ENCODE assay signal across 1 cellular context in the genomic region with DNA sequence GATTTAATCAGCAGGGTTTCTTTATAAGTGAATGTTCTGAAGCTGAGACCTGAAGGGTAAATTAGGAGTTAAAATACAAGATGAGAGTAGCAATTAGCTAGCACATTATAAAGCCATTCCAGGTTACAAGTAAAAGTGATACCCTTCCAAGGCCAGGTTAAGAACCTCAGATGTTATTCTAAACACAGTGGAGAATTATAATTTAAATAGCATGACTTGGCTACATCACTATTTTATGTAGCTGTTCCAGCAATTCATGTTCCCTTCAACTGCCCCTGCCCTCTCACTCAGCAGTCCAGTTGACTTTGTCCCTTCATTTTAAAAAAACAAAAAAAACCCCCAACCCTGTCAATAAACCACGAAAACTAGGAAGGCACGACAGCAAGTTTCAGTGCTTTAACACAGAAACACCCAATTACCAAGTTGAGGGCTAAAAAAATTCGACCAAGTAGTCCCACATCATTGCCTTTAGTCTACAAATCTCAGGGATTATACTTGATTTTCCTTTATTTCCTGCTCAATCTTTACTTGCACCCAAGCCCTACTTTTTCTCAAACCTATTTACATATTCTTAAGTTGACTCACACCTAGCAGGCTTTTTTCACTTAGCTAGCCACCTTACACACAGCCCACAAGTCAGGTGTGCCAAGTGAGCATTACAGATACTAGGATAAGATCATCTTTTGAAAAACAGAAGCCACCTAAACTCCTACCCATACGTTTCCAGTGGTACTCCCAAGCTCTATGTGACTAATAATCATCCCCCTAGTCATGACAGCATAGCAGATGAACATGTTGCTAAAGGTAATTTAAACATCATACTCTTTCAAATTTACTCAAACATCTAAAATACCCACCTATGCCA.
TF ChIP-seq lines count a peak whose summit lies in the region.

No MANE protein-coding gene starts in this region.

TF ChIP-seq in GM23338, 12 proteins besides CTCF, POLR2A, EP300 and RAD21 (continued from another document):
- TF ChIP-seq ZNF462 (CRISPR knock-in tag; IDR thresholded peaks at IDR 0.05): no peak
- TF ChIP-seq EZH2 (IDR thresholded peaks at IDR 0.05; ENCODE audit: low read depth, unreplicated experiment): no peak
- TF ChIP-seq, protein P1, sequence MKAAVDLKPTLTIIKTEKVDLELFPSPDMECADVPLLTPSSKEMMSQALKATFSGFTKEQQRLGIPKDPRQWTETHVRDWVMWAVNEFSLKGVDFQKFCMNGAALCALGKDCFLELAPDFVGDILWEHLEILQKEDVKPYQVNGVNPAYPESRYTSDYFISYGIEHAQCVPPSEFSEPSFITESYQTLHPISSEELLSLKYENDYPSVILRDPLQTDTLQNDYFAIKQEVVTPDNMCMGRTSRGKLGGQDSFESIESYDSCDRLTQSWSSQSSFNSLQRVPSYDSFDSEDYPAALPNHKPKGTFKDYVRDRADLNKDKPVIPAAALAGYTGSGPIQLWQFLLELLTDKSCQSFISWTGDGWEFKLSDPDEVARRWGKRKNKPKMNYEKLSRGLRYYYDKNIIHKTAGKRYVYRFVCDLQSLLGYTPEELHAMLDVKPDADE (IDR thresholded peaks at IDR 0.05): no peak
- TF ChIP-seq STAT1 (IDR thresholded peaks at IDR 0.05; ENCODE audit: unreplicated experiment): no peak
- no peak for TF ChIP-seq ZNF331 (CRISPR knock-in tag; IDR thresholded peaks at IDR 0.05; ENCODE audit: low read depth)
